14 cellular contexts compared by ENCODE assay signal in the genomic region with DNA sequence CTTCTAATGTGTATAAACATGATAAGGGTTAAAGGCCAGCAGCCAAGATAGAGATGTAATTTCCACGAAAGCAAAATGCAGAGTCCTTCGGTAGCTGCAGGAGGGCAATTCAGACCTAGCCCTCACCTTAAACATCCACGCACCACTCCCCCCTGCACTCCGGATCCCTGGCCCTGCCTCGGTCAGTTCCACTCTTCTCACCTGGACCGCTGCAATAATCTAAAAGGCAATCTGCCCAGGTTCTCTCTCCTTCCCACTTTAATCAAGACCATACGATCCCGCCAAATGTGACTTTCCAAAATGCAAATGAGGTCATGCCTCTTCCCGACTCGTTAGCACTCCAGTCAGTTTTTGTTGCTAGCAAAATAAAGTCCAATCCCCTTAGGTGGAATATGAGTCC.
DNase-seq lines count a peak whose midpoint lies in the region; ATAC-seq lines count a peak whose summit lies in the region.
"Had no signal": no experiment of that assay in that cellular context is flagged by ENCODE, and none has a peak within 500 bp of the region (broad histone marks: within the 10 kb centered on the region; RNA-seq: fewer than 3 reads in every experiment).

No MANE protein-coding gene starts in this region.

- in situ Hi-C loops in ACHN (cut with HindIII; ENCODE audit: low pct_ligation_motif_present, low pct_unique_long_range_greater_than_20kb, low sequenced_read_pairs) = no loop called here

- peak; percentile 2 for DNase-seq in activated effector memory CD4-positive, alpha-beta T cell treated with anti-CD3 and anti-CD28 coated beads, Interleukin-2, amount 50 U/mL, for 16 hours
- DNase-seq in activated effector memory CD4-positive, alpha-beta T cell treated with Interleukin-2 at 50 U/mL for 16 hours = no peak
- DNase-seq in cerebellar cortex (ENCODE audit: low spot score) = peak; percentile 12
- peak; percentile 21 for DNase-seq in islet precursor cell
- DNase-seq in ACHN = no peak
- no peak for DNase-seq in dedifferentiated amniotic fluid mesenchymal stem cell (ENCODE audit: extremely low spot score)
- DNase-seq: AML-193; Caco-2; CD4-positive, alpha-beta T cell; GOT3; H7 had no signal

- ATAC-seq in HG02885 (IDR thresholded peaks at IDR 0.05; ENCODE audit: poor library complexity, unreplicated experiment) = no peak
- ATAC-seq: GM12878, HepG2 had no signal

Comparison
In these comparisons a context has a peak if more than half of its experiments do, and no peak if none do; other contexts are left out.
1. DNase-seq: peak in activated effector memory CD4-positive, alpha-beta T cell treated with anti-CD3 and anti-CD28 coated beads, Interleukin-2, amount 50 U/mL, for 16 hours (single experiment), cerebellar cortex (single experiment) and islet precursor cell (single experiment); none in activated effector memory CD4-positive, alpha-beta T cell treated with Interleukin-2 at 50 U/mL for 16 hours (single experiment), ACHN (single experiment) and dedifferentiated amniotic fluid mesenchymal stem cell (single experiment).